8 cellular contexts compared by ENCODE assay signal in the genomic region with DNA sequence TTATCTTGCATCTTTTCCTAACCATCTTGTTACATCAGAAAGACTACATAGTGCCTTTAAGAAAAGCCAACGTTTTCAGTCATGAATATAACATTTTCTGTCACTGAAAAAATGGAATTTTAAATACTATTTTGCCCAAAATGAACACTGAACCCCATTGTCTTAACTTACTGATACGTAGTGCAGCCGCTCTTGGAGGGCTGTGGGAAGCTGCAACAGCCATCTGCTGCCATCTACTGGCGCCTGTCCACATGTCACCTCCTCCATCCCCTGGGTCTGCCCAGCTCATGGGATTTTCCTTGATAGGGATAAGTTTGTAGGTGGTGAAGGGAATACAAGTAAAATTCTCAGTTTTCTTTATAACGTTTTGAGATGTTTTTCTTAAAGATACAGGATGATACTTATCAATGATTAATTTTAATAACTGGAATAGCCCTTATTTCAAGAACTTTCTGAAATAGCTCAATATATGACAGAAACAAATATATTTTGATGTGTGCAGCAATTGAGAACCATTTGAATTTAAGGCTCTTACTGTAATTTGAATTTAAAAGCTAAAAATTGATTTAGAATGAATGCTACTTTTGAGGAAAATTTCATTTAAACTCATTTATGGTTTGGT.
DNase-seq lines count a peak whose midpoint lies in the region; TF ChIP-seq lines count a peak whose summit lies in the region.

No MANE protein-coding gene starts in this region.

- H3K4me3 ChIP-seq in SK-N-MC (peak overlapping the region; percentile 68), vagina (no peak overlapping the region)

- CTCF ChIA-PET in activated naive CD4-positive, alpha-beta T cell treated with anti-CD3 and anti-CD28 coated beads for 36 hours (lab: Charles Lee) = interaction anchor here (0.5 to 2.0 kb wide), 19 partner anchors 10 to 883 kb away, joined by 3 to 22 read pairs (median 3); no protein-coding TSS in a partner anchor

- H3K27me3 ChIP-seq in vagina = no peaks in the 10 kb centered on the region

- H3K27ac ChIP-seq in SK-N-MC (peak overlapping the region; percentile 96), vagina (no peak overlapping the region)

- H3K9me3 ChIP-seq in SK-N-MC (ENCODE audit: low read depth, low read length) (no peaks in the 10 kb centered on the region), vagina (no peaks in the 10 kb centered on the region)

- TF ChIP-seq POLR2A in vagina (IDR thresholded peaks at IDR 0.05) = no peak

- peak; percentile 57 for DNase-seq in HFFc6
- peak; percentile 80 for DNase-seq in NAMALWA (ENCODE audit: low spot score)
- DNase-seq in SK-N-MC (ENCODE audit: low read depth, low spot score) = peak; percentile 82
- DNase-seq in activated naive CD4-positive, alpha-beta T cell treated with anti-CD3 and anti-CD28 coated beads for 36 hours = peak; percentile 85
- peak; percentile 74 for DNase-seq in glomerular visceral epithelial cell (ENCODE audit: extremely low spot score)
- DNase-seq in posterior vena cava (ENCODE audit: low spot score) = peak; percentile 93
- peak in 1 of 2 donors; percentile 52 for DNase-seq in vagina (ENCODE audit: extremely low spot score in 2 of 2)

- intact Hi-C loops in activated naive CD4-positive, alpha-beta T cell treated with anti-CD3 and anti-CD28 coated beads for 36 hours (cut with micrococcal nuclease) = loop anchor here (1.0 to 5.0 kb wide), 7 partner anchors 263 to 1072 kb away; no protein-coding TSS in a partner anchor
- intact Hi-C loops in posterior vena cava (cut with DNase I) = loop anchor here (5.0 to 10.0 kb wide), 5 partner anchors 280 to 860 kb away; no protein-coding TSS in a partner anchor
- intact Hi-C loops in vagina (cut with DNase I) = loop anchor here (10.0 kb wide), 2 partner anchors 600 to 860 kb away; no protein-coding TSS in a partner anchor

- H3K4me3 Mint-ChIP-seq in HFFc6 = peak overlapping the region; percentile 45; the same call in 1 of the 2 replicates
- H3K4me3 Mint-ChIP-seq in activated naive CD4-positive, alpha-beta T cell treated with anti-CD3 and anti-CD28 coated beads for 36 hours = no peak overlapping the region

- peak; percentile 9 for TF ChIP-seq CTCF in GM12801 (IDR thresholded peaks at IDR 0.05; ENCODE audit: extremely low read depth, insufficient read length)
- TF ChIP-seq CTCF in HFFc6 (IDR thresholded peaks at IDR 0.05) = peak; percentile 94
- peak; percentile 72 to 93 (median 84) for TF ChIP-seq CTCF in vagina (IDR thresholded peaks at IDR 0.05)

- peaks cover 10% of the 10 kb centered on the region; the same call in 1 of the 2 replicates for H3K36me3 Mint-ChIP-seq in HFFc6 (ENCODE audit: low read depth)
- no peaks in the 10 kb centered on the region for H3K36me3 Mint-ChIP-seq in activated naive CD4-positive, alpha-beta T cell treated with anti-CD3 and anti-CD28 coated beads for 36 hours (ENCODE audit: low read depth)

- H3K4me1 ChIP-seq in vagina = peaks cover 12% of the 10 kb centered on the region

- H3K27me3 Mint-ChIP-seq in HFFc6 (ENCODE audit: insufficient read depth) = no peaks in the 10 kb centered on the region
- H3K27me3 Mint-ChIP-seq in activated naive CD4-positive, alpha-beta T cell treated with anti-CD3 and anti-CD28 coated beads for 36 hours (ENCODE audit: low read depth) = no peaks in the 10 kb centered on the region

- H3K9ac ChIP-seq in SK-N-MC (ENCODE audit: insufficient read length) = peak overlapping the region; percentile 65

- H3K27ac Mint-ChIP-seq in HFFc6 = no peak overlapping the region; the same call in 1 of the 2 replicates
- H3K27ac Mint-ChIP-seq in activated naive CD4-positive, alpha-beta T cell treated with anti-CD3 and anti-CD28 coated beads for 36 hours = no peak overlapping the region

- no peaks in the 10 kb centered on the region; the same call in 1 of the 2 replicates for H3K36me3 ChIP-seq in SK-N-MC (ENCODE audit: insufficient read depth, low read length)
- H3K36me3 ChIP-seq in vagina = peaks cover 0 to 3% of the 10 kb centered on the region in 2 donors

- peaks cover 31% of the 10 kb centered on the region for H3K4me1 Mint-ChIP-seq in HFFc6 (ENCODE audit: low read depth)
- H3K4me1 Mint-ChIP-seq in activated naive CD4-positive, alpha-beta T cell treated with anti-CD3 and anti-CD28 coated beads for 36 hours (ENCODE audit: low read depth) = peaks cover 9% of the 10 kb centered on the region

- H3K9me3 Mint-ChIP-seq in HFFc6 = no peaks in the 10 kb centered on the region
- H3K9me3 Mint-ChIP-seq in activated naive CD4-positive, alpha-beta T cell treated with anti-CD3 and anti-CD28 coated beads for 36 hours = no peaks in the 10 kb centered on the region

Comparison
In these comparisons a context has a peak if more than half of its experiments do, and no peak if none do; other contexts are left out.
1. CTCF ChIP-seq: peak in every context shown above with its lines; median percentile 94 in HFFc6; 84 in vagina; 9 in GM12801.